In the genomic region with DNA sequence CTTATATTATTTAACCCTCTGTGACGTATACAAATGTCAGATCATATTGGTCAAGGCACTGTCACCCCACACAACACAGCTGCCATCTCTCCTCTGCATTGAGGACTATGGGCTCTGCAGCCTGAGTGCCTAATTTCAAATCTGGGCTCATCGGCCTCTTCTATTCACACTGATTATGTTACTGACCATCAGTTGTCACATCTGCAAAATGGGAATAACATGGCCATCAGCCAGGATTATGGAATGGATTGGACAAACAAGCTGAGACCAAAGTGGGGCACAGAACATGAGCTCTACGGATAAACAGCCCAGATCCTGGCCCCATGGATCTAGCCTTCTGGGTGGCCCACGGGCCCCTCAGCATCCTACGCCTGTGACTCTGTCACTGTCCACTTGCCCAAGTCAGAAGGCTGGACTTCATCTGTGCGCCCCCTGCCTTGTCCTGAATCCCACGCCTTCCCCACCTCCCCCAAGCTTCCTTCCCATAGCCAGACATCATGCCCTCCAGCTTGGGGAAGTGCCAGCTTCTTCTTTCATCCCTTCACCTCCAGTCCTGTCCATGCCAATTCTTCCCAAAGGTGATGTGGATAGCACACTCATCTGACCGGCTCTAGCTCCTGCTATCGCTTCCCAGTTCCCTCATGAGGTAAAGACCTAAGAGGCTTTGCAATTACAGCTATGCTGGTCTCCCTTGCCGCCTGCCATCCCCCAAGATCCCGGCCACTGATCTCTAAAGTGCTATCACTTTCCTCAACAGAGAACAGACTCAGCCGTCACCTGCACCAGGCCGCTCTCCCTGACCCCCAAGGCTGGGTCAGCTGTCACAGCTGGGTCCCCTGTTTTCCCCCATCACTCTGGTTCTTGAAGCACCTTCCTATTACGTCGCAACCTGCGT, we compare ENCODE assay signal across 1 cellular context.
TF ChIP-seq lines count a peak whose summit lies in the region.

No MANE protein-coding gene starts in this region.

TF ChIP-seq in liver, 16 proteins besides CTCF, POLR2A, EP300 and RAD21 (continued from another document):
- TF ChIP-seq, protein P1, sequence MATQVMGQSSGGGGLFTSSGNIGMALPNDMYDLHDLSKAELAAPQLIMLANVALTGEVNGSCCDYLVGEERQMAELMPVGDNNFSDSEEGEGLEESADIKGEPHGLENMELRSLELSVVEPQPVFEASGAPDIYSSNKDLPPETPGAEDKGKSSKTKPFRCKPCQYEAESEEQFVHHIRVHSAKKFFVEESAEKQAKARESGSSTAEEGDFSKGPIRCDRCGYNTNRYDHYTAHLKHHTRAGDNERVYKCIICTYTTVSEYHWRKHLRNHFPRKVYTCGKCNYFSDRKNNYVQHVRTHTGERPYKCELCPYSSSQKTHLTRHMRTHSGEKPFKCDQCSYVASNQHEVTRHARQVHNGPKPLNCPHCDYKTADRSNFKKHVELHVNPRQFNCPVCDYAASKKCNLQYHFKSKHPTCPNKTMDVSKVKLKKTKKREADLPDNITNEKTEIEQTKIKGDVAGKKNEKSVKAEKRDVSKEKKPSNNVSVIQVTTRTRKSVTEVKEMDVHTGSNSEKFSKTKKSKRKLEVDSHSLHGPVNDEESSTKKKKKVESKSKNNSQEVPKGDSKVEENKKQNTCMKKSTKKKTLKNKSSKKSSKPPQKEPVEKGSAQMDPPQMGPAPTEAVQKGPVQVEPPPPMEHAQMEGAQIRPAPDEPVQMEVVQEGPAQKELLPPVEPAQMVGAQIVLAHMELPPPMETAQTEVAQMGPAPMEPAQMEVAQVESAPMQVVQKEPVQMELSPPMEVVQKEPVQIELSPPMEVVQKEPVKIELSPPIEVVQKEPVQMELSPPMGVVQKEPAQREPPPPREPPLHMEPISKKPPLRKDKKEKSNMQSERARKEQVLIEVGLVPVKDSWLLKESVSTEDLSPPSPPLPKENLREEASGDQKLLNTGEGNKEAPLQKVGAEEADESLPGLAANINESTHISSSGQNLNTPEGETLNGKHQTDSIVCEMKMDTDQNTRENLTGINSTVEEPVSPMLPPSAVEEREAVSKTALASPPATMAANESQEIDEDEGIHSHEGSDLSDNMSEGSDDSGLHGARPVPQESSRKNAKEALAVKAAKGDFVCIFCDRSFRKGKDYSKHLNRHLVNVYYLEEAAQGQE (IDR thresholded peaks at IDR 0.05): no peak
- TF ChIP-seq, protein P2, sequence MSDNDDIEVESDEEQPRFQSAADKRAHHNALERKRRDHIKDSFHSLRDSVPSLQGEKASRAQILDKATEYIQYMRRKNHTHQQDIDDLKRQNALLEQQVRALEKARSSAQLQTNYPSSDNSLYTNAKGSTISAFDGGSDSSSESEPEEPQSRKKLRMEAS (IDR thresholded peaks at IDR 0.05): no peak
- no peak for TF ChIP-seq SP1 (IDR thresholded peaks at IDR 0.05)
- TF ChIP-seq NR2F2 (IDR thresholded peaks at IDR 0.05): no peak
- no peak for TF ChIP-seq JUND (IDR thresholded peaks at IDR 0.05)
